1 cellular context compared by ENCODE assay signal in genomic region chr2:99278793-99279291, GRCh38.
TF ChIP-seq lines count a peak whose summit lies in the region.

No MANE protein-coding gene starts in this region.

TF ChIP-seq in HepG2, 621 proteins besides CTCF, POLR2A, EP300 and RAD21 (continued from another document and continues in another):
- no peak for TF ChIP-seq ZSCAN5A (CRISPR knock-in tag; IDR thresholded peaks at IDR 0.05; ENCODE audit: borderline replicate concordance)
- TF ChIP-seq ZNF576 (CRISPR knock-in tag; IDR thresholded peaks at IDR 0.05) = no peak
- no peak for TF ChIP-seq E2F5 (CRISPR knock-in tag; conservative IDR thresholded peaks at IDR 0.05)
- no peak for TF ChIP-seq HCFC1 (IDR thresholded peaks at IDR 0.05; ENCODE audit: low read depth, low read length)
- peak; percentile 99 for TF ChIP-seq FOXJ3 (CRISPR knock-in tag; IDR thresholded peaks at IDR 0.05; ENCODE audit: borderline replicate concordance)
- TF ChIP-seq WIZ (CRISPR knock-in tag; IDR thresholded peaks at IDR 0.05) = no peak
- no peak for TF ChIP-seq ZNF737 (CRISPR knock-in tag; IDR thresholded peaks at IDR 0.05; ENCODE audit: borderline replicate concordance)
- TF ChIP-seq ZNF616 (CRISPR knock-in tag; IDR thresholded peaks at IDR 0.05; ENCODE audit: low read depth) = no peak
- TF ChIP-seq ZKSCAN5 (CRISPR knock-in tag; IDR thresholded peaks at IDR 0.05) = no peak
- no peak for TF ChIP-seq ZNF407 (CRISPR knock-in tag; IDR thresholded peaks at IDR 0.05; ENCODE audit: not compliant biosample characterization)
- peak; percentile 88; the same call in 1 of the 2 replicates for TF ChIP-seq ZNF343 (CRISPR knock-in tag; IDR thresholded peaks at IDR 0.05)
- no peak; the same call in none of the 2 replicates for TF ChIP-seq GABPB1 (CRISPR knock-in tag; IDR thresholded peaks at IDR 0.05)
- TF ChIP-seq TOE1 (CRISPR knock-in tag; IDR thresholded peaks at IDR 0.05) = 0 out of 2 replicates have a peak, but pooled peaks have one; percentile 78
- TF ChIP-seq HHEX (CRISPR knock-in tag; IDR thresholded peaks at IDR 0.05) = peak; percentile 87
- no peak for TF ChIP-seq NFE2L1 (CRISPR knock-in tag; IDR thresholded peaks at IDR 0.05; ENCODE audit: borderline replicate concordance)
- no peak for TF ChIP-seq ZBTB42 (CRISPR knock-in tag; IDR thresholded peaks at IDR 0.05)
- TF ChIP-seq ZNF879 (CRISPR knock-in tag; IDR thresholded peaks at IDR 0.05) = no peak
- TF ChIP-seq ZNF597 (CRISPR knock-in tag; IDR thresholded peaks at IDR 0.05) = no peak
- peak; percentile 88; the same call in 1 of the 2 replicates for TF ChIP-seq KDM1A (CRISPR knock-in tag; IDR thresholded peaks at IDR 0.05)
- no peak for TF ChIP-seq SIN3B (IDR thresholded peaks at IDR 0.05; ENCODE audit: low read length)
- no peak for TF ChIP-seq ZNF850 (CRISPR knock-in tag; conservative IDR thresholded peaks at IDR 0.05)
- TF ChIP-seq ZNF333 (CRISPR knock-in tag; IDR thresholded peaks at IDR 0.05; ENCODE audit: borderline replicate concordance) = no peak
- TF ChIP-seq ZNF609 (CRISPR knock-in tag; IDR thresholded peaks at IDR 0.05; ENCODE audit: borderline replicate concordance) = peak; percentile 86; the same call in 1 of the 2 replicates
- no peak for TF ChIP-seq U2AF2 (IDR thresholded peaks at IDR 0.05; ENCODE audit: low read depth, low read length)
- TF ChIP-seq ZNF101 (CRISPR knock-in tag; IDR thresholded peaks at IDR 0.05; ENCODE audit: borderline replicate concordance, low read depth) = no peak
- 0 out of 2 replicates have a peak, but pooled peaks have one; percentile 53 for TF ChIP-seq IRF1 (CRISPR knock-in tag; IDR thresholded peaks at IDR 0.05; ENCODE audit: low read depth)
- peak; percentile 31; the same call in 1 of the 2 replicates for TF ChIP-seq MAX (IDR thresholded peaks at IDR 0.05)
- TF ChIP-seq NFE2L2 (IDR thresholded peaks at IDR 0.05; ENCODE audit: low read length) = no peak
- TF ChIP-seq STAG1 (CRISPR knock-in tag; IDR thresholded peaks at IDR 0.05) = no peak; the same call in 1 of the 2 replicates
- no peak for TF ChIP-seq ZNF230 (CRISPR knock-in tag; IDR thresholded peaks at IDR 0.05)
- TF ChIP-seq ZNF746 (CRISPR knock-in tag; IDR thresholded peaks at IDR 0.05) = no peak
- TF ChIP-seq SETDB1 (CRISPR knock-in tag; IDR thresholded peaks at IDR 0.05; ENCODE audit: borderline replicate concordance) = no peak
- TF ChIP-seq ZNF589 (CRISPR knock-in tag; conservative IDR thresholded peaks at IDR 0.05) = no peak
- no peak for TF ChIP-seq ZSCAN12 (CRISPR knock-in tag; IDR thresholded peaks at IDR 0.05)
- TF ChIP-seq ZNF350 (CRISPR knock-in tag; IDR thresholded peaks at IDR 0.05; ENCODE audit: borderline replicate concordance, low read depth) = no peak; the same call in 1 of the 2 replicates
- no peak for TF ChIP-seq FOXM1 (CRISPR knock-in tag; IDR thresholded peaks at IDR 0.05)
- TF ChIP-seq EZH2 (conservative IDR thresholded peaks at IDR 0.05; ENCODE audit: low read depth, low read length) = no peak
- TF ChIP-seq ZNF276 (CRISPR knock-in tag; IDR thresholded peaks at IDR 0.05; ENCODE audit: low read depth) = no peak
- no peak for TF ChIP-seq TP53 (CRISPR knock-in tag; conservative IDR thresholded peaks at IDR 0.05)
- peak; percentile 99 for TF ChIP-seq HMG20A (CRISPR knock-in tag; IDR thresholded peaks at IDR 0.05; ENCODE audit: borderline replicate concordance)
- TF ChIP-seq ZNF607 (CRISPR knock-in tag; IDR thresholded peaks at IDR 0.05; ENCODE audit: borderline replicate concordance) = no peak
- no peak for TF ChIP-seq ZC3H4 (CRISPR knock-in tag; IDR thresholded peaks at IDR 0.05; ENCODE audit: borderline replicate concordance)
- TF ChIP-seq ZBTB25 (CRISPR knock-in tag; IDR thresholded peaks at IDR 0.05) = peak; percentile 96
